25 cellular contexts compared by ENCODE assay signal in genomic region chr18:28005164-28005563, GRCh38.
DNase-seq lines count a peak whose midpoint lies in the region; ATAC-seq and TF ChIP-seq lines count a peak whose summit lies in the region.
"Had no signal": no experiment of that assay in that cellular context is flagged by ENCODE, and none has a peak within 500 bp of the region (broad histone marks: within the 10 kb centered on the region; RNA-seq: fewer than 3 reads in every experiment).

No MANE protein-coding gene starts in this region.

- H3K36me3 Mint-ChIP-seq in WTC11 (no peaks in the 10 kb centered on the region), Calu3 (ENCODE audit: insufficient read depth, unreplicated experiment) (no peaks in the 10 kb centered on the region)
- H3K36me3 Mint-ChIP-seq: activated naive CD8-positive, alpha-beta T cell treated with anti-CD3 and anti-CD28 coated beads for 36 hours; CD14-positive monocyte had no signal

- H3K9me3 Mint-ChIP-seq in WTC11, result no peaks in the 10 kb centered on the region
- H3K9me3 Mint-ChIP-seq in Calu3 (ENCODE audit: low read depth, unreplicated experiment), result no peaks in the 10 kb centered on the region
- H3K9me3 Mint-ChIP-seq: activated CD4-positive, alpha-beta T cell treated with anti-CD3 and anti-CD28 coated beads, Interleukin-2, amount 10 ng/mL, durations not matched to agents 24 days and 14 days; neural crest cell had no signal

- H3K36me3 ChIP-seq in esophagus squamous epithelium, result no peaks in the 10 kb centered on the region
- H3K36me3 ChIP-seq: transverse colon had no signal

- no peaks in the 10 kb centered on the region for H3K9me3 ChIP-seq in esophagus squamous epithelium
- H3K9me3 ChIP-seq: Caco-2, SJSA1, transverse colon had no signal

- TF ChIP-seq CTCF in WTC11 (IDR thresholded peaks at IDR 0.05), result no peak
- TF ChIP-seq CTCF in Calu3 (IDR thresholded peaks at IDR 0.05; ENCODE audit: unreplicated experiment), result no peak
- no peak for TF ChIP-seq CTCF in esophagus squamous epithelium (IDR thresholded peaks at IDR 0.05)

- H3K27ac ChIP-seq in temporal lobe (ENCODE audit: low read depth, low read length) (peak overlapping the region; percentile 2), esophagus squamous epithelium (no peak overlapping the region)
- H3K27ac ChIP-seq: SJSA1, transverse colon had no signal

- no peak overlapping the region for H3K4me3 Mint-ChIP-seq in WTC11
- H3K4me3 Mint-ChIP-seq in Calu3 (ENCODE audit: low read depth, unreplicated experiment), result no peak overlapping the region
- H3K4me3 Mint-ChIP-seq: activated CD4-positive, alpha-beta T cell treated with anti-CD3 and anti-CD28 coated beads, Interleukin-2, amount 10 ng/mL, durations not matched to agents 24 days and 14 days; activated naive CD8-positive, alpha-beta T cell treated with anti-CD3 and anti-CD28 coated beads for 36 hours; CD14-positive monocyte; effector memory CD8-positive, alpha-beta T cell; neural crest cell had no signal

- no peak for TF ChIP-seq POLR2A in esophagus squamous epithelium (IDR thresholded peaks at IDR 0.05)

- ATAC-seq in WTC11, result peak; percentile 51; the same call in 1 of the 2 replicates
- ATAC-seq: effector memory CD8-positive, alpha-beta T cell had no signal

- H3K4me1 ChIP-seq in esophagus squamous epithelium, result no peaks in the 10 kb centered on the region
- H3K4me1 ChIP-seq: Caco-2, SJSA1, transverse colon had no signal

- DNase-seq in WTC11 (ENCODE audit: low spot score) (no peak), globus pallidus (ENCODE audit: low spot score) (peak; percentile 66), medulla oblongata (ENCODE audit: extremely low spot score) (peak; percentile 52), Calu3 (no peak), esophagus squamous epithelium (lab: John Stamatoyannopoulos, UW) (no peak)
- no peak for DNase-seq in activated naive CD4-positive, alpha-beta T cell (lab: John Stamatoyannopoulos, UW)
- DNase-seq: activated CD4-positive, alpha-beta T cell treated with anti-CD3 and anti-CD28 coated beads, Interleukin-2, amount 10 ng/mL, durations not matched to agents 24 days and 14 days; activated effector memory CD4-positive, alpha-beta T cell treated with Interleukin-2 at 50 U/mL for 16 hours; activated naive CD8-positive, alpha-beta T cell treated with anti-CD3 and anti-CD28 coated beads for 36 hours; aorta; Caco-2; cortex of kidney; DMS79; effector memory CD8-positive, alpha-beta T cell; NCI-H1048; NCI-H187; NCI-H2171 treated with DMSO at 0.1 percent for 48 hours; NCI-H510A; stimulated activated CD4-positive, alpha-beta T cell treated with anti-CD3 and anti-CD28 coated beads, Interleukin-4, amount 100 ng/mL, for 1 hour; T1000; transverse colon had no signal

- POLR2A ChIA-PET in WTC11 (lab: Charles Lee), result no interaction called here

- H3K27ac Mint-ChIP-seq in WTC11, result no peak overlapping the region
- H3K27ac Mint-ChIP-seq in Calu3 (ENCODE audit: unreplicated experiment), result no peak overlapping the region
- H3K27ac Mint-ChIP-seq: activated CD4-positive, alpha-beta T cell treated with anti-CD3 and anti-CD28 coated beads, Interleukin-2, amount 10 ng/mL, durations not matched to agents 24 days and 14 days; activated naive CD8-positive, alpha-beta T cell treated with anti-CD3 and anti-CD28 coated beads for 36 hours; CD14-positive monocyte; effector memory CD8-positive, alpha-beta T cell had no signal

- no peaks in the 10 kb centered on the region for H3K27me3 ChIP-seq in esophagus squamous epithelium
- H3K27me3 ChIP-seq: SJSA1, transverse colon had no signal

- 87 to 90% methylated on average over 7 of the region's 7 CpGs for WGBS in esophagus squamous epithelium, 2 donors

- H3K27me3 Mint-ChIP-seq in WTC11 (ENCODE audit: low read depth), result no peaks in the 10 kb centered on the region
- H3K27me3 Mint-ChIP-seq in Calu3 (ENCODE audit: unreplicated experiment), result no peaks in the 10 kb centered on the region
- H3K27me3 Mint-ChIP-seq: activated CD4-positive, alpha-beta T cell treated with anti-CD3 and anti-CD28 coated beads, Interleukin-2, amount 10 ng/mL, durations not matched to agents 24 days and 14 days; activated naive CD8-positive, alpha-beta T cell treated with anti-CD3 and anti-CD28 coated beads for 36 hours; effector memory CD8-positive, alpha-beta T cell had no signal

- H3K4me1 Mint-ChIP-seq in WTC11 (no peaks in the 10 kb centered on the region), Calu3 (ENCODE audit: low read depth, unreplicated experiment) (no peaks in the 10 kb centered on the region)
- H3K4me1 Mint-ChIP-seq: activated CD4-positive, alpha-beta T cell treated with anti-CD3 and anti-CD28 coated beads, Interleukin-2, amount 10 ng/mL, durations not matched to agents 24 days and 14 days; activated naive CD8-positive, alpha-beta T cell treated with anti-CD3 and anti-CD28 coated beads for 36 hours; CD14-positive monocyte had no signal

- no TSS peak for BruUV-seq in Calu3 (replicated peaks; lab: Mats Ljungman, UMichigan)

- CTCF ChIA-PET in WTC11 (lab: Charles Lee), result no interaction called here
- CTCF ChIA-PET in Calu3 (lab: Charles Lee), result no interaction called here

- intact Hi-C loops in Calu3 (cut with micrococcal nuclease; ENCODE audit: unreplicated experiment), result no loop called here
- intact Hi-C loops in esophagus squamous epithelium (cut with DNase I), result no loop called here

- no peak overlapping the region for H3K4me3 ChIP-seq in esophagus squamous epithelium
- H3K4me3 ChIP-seq: SJSA1, transverse colon had no signal

TF ChIP-seq in WTC11, 78 proteins besides CTCF, POLR2A, EP300 and RAD21 (continues in another document):
- TF ChIP-seq ZNF396 (CRISPR knock-in tag; IDR thresholded peaks at IDR 0.05; ENCODE audit: borderline replicate concordance), result no peak
- TF ChIP-seq ZSCAN18 (CRISPR knock-in tag; IDR thresholded peaks at IDR 0.05), result no peak
- TF ChIP-seq AR (CRISPR knock-in tag; IDR thresholded peaks at IDR 0.05), result no peak
- TF ChIP-seq ATF1 (CRISPR knock-in tag; IDR thresholded peaks at IDR 0.05), result no peak
- no peak for TF ChIP-seq ZNF263 (CRISPR knock-in tag; IDR thresholded peaks at IDR 0.05; ENCODE audit: low read depth)
- TF ChIP-seq ZNF512 (CRISPR knock-in tag; IDR thresholded peaks at IDR 0.05; ENCODE audit: borderline replicate concordance), result no peak
- no peak for TF ChIP-seq ZNF671 (CRISPR knock-in tag; IDR thresholded peaks at IDR 0.05)
- TF ChIP-seq ZNF423 (CRISPR knock-in tag; IDR thresholded peaks at IDR 0.05), result no peak
- TF ChIP-seq IRF1 (CRISPR knock-in tag; IDR thresholded peaks at IDR 0.05), result no peak

Comparison
In these comparisons a context has a peak if more than half of its experiments do, and no peak if none do; other contexts are left out.
1. DNase-seq: peak in globus pallidus (single experiment) and medulla oblongata (single experiment); none in WTC11 (single experiment), Calu3 (single experiment), activated naive CD4-positive, alpha-beta T cell (0 of 4) and esophagus squamous epithelium (single experiment).